ENCODE assay signal across 17 cellular contexts in genomic region chr19:38569368-38569983, GRCh38.
"Had no signal": no experiment of that assay in that cellular context is flagged by ENCODE, and none has a peak within 500 bp of the region (broad histone marks: within the 10 kb centered on the region; RNA-seq: fewer than 3 reads in every experiment).

No MANE protein-coding gene starts in this region.

- H3K27me3 Mint-ChIP-seq: effector memory CD8-positive, alpha-beta T cell had no signal

- FAIRE-seq: keratinocyte, TTC549 had no signal

- H3K27ac ChIP-seq: body of pancreas, epithelial cell of prostate, gastroesophageal sphincter, sigmoid colon, testis had no signal

- H3K9me3 Mint-ChIP-seq: activated naive CD4-positive, alpha-beta T cell treated with anti-CD3 and anti-CD28 coated beads, Interleukin-2, amount 50 U/mL, for 24 hours; activated T-helper 2 cell treated with anti-CD3 and anti-CD28 coated beads, Interferon-gamma antibody, Interleukin-2, Interleukin-4, amounts not matched to agents 10 μg/mL and 5 μg/mL and 100 μg/mL, durations not matched to agents 14 hours and 24 hours and 36 hours; effector memory CD8-positive, alpha-beta T cell; stimulated activated naive CD8-positive, alpha-beta T cell treated with anti-CD3 and anti-CD28 coated beads, Interleukin-15, Interleukin-2, amounts not matched to agents 100 ng/mL and 50 ng/mL, for 24 hours had no signal

- ATAC-seq: body of pancreas; effector memory CD8-positive, alpha-beta T cell; gastroesophageal sphincter; left ventricle myocardium superior had no signal

- H3K27me3 ChIP-seq: testis had no signal

- H3K4me1 ChIP-seq: body of pancreas, testis had no signal

- H3K9me3 ChIP-seq: body of pancreas, gastroesophageal sphincter, sigmoid colon, testis had no signal

- H3K4me1 Mint-ChIP-seq: activated naive CD4-positive, alpha-beta T cell treated with anti-CD3 and anti-CD28 coated beads, Interleukin-2, amount 50 U/mL, for 24 hours had no signal

- H3K4me3 ChIP-seq: body of pancreas, gastroesophageal sphincter, sigmoid colon, testis had no signal

- DNase-seq: activated CD4-positive, CD25-positive, alpha-beta regulatory T cell treated with anti-CD3 and anti-CD28 coated beads, Interleukin-2, amount 50 U/mL, for 72 hours; amniotic stem cell; body of pancreas; central memory CD4-positive, alpha-beta T cell; cortex of kidney; effector memory CD8-positive, alpha-beta T cell; left ventricle myocardium superior; sigmoid colon; T-helper 2 cell; testis had no signal

- H3K36me3 ChIP-seq: gastroesophageal sphincter, sigmoid colon had no signal

- H3K36me3 Mint-ChIP-seq: activated naive CD4-positive, alpha-beta T cell treated with anti-CD3 and anti-CD28 coated beads, Interleukin-2, amount 50 U/mL, for 24 hours had no signal

- H3K27ac Mint-ChIP-seq: activated naive CD4-positive, alpha-beta T cell treated with anti-CD3 and anti-CD28 coated beads, Interleukin-2, amount 50 U/mL, for 24 hours; activated T-helper 2 cell treated with anti-CD3 and anti-CD28 coated beads, Interferon-gamma antibody, Interleukin-2, Interleukin-4, amounts not matched to agents 10 μg/mL and 5 μg/mL and 100 μg/mL, durations not matched to agents 14 hours and 24 hours and 36 hours; effector memory CD8-positive, alpha-beta T cell; stimulated activated naive CD8-positive, alpha-beta T cell treated with anti-CD3 and anti-CD28 coated beads, Interleukin-15, Interleukin-2, amounts not matched to agents 100 ng/mL and 50 ng/mL, for 24 hours had no signal

- H3K4me3 Mint-ChIP-seq: activated naive CD4-positive, alpha-beta T cell treated with anti-CD3 and anti-CD28 coated beads, Interleukin-2, amount 50 U/mL, for 24 hours; effector memory CD8-positive, alpha-beta T cell; stimulated activated naive CD8-positive, alpha-beta T cell treated with anti-CD3 and anti-CD28 coated beads, Interleukin-15, Interleukin-2, amounts not matched to agents 100 ng/mL and 50 ng/mL, for 24 hours had no signal
